In genomic region chr12:22282283-22282682, GRCh38 we compare ENCODE assay signal across 12 cellular contexts. TPM values are rescaled to one million over a fixed set of nuclear protein-coding genes. Genes with fewer than 3 reads are reported as not detected.
A peak's percentile ranks its signal among the peaks of the same experiment; 100 is the strongest.
DNase-seq lines count a peak whose midpoint lies in the region; ATAC-seq and TF ChIP-seq lines count a peak whose summit lies in the region.
"Had no signal": no experiment of that assay in that cellular context is flagged by ENCODE, and none has a peak within 500 bp of the region (broad histone marks: within the 10 kb centered on the region; RNA-seq: fewer than 3 reads in every experiment).

No MANE protein-coding gene starts in this region.

- ATAC-seq in GM18511 (IDR thresholded peaks at IDR 0.05; ENCODE audit: unreplicated experiment), result no peak

- H3K36me3 ChIP-seq in tibial artery, result no peaks in the 10 kb centered on the region
- H3K36me3 ChIP-seq: cardiac muscle cell had no signal

- H3K4me3 ChIP-seq in coronary artery, result peak overlapping the region; percentile 33
- peak overlapping the region; percentile 23 to 35 for H3K4me3 ChIP-seq in tibial artery
- H3K4me3 ChIP-seq: cardiac muscle cell had no signal

- H3K27ac ChIP-seq in coronary artery (peak overlapping the region; percentile 55 to 78), layer of hippocampus (ENCODE audit: low read depth, low read length) (peak overlapping the region; percentile 32), tibial artery (peak overlapping the region; percentile 66 to 86)
- H3K27ac ChIP-seq: cardiac muscle cell had no signal

- H3K4me1 ChIP-seq in tibial artery, result peaks cover 0 to 24% (median 11%) of the 10 kb centered on the region in 4 donors

- H3K27me3 ChIP-seq in layer of hippocampus (ENCODE audit: control insufficient read depth, insufficient read depth, low read length), result no peaks in the 10 kb centered on the region
- no peaks in the 10 kb centered on the region for H3K27me3 ChIP-seq in tibial artery
- H3K27me3 ChIP-seq: cardiac muscle cell had no signal

- no peaks in the 10 kb centered on the region for H3K9me3 ChIP-seq in tibial artery

- TF ChIP-seq CTCF in coronary artery (IDR thresholded peaks at IDR 0.05), result no peak
- TF ChIP-seq CTCF in tibial artery (IDR thresholded peaks at IDR 0.05), result no peak
- no peak for TF ChIP-seq CTCF in GM20000 (IDR thresholded peaks at IDR 0.05; ENCODE audit: extremely low read depth, missing control alignments)

- intact Hi-C loops in tibial artery (cut with DNase I; ENCODE audit: low total_unique reads), result loop anchor here (2.0 kb wide), 1 partner anchor 53 kb away; the partner anchor contains the start of gene ST8SIA1

- peak; percentile 77 for DNase-seq in LHCN-M2 (ENCODE audit: low read depth)
- no peak for DNase-seq in coronary artery (ENCODE audit: low spot score)
- DNase-seq in tibial artery, result no peak
- no peak for DNase-seq in HPDE6-E6E7 (ENCODE audit: extremely low spot score)
- DNase-seq in dedifferentiated amniotic fluid mesenchymal stem cell (ENCODE audit: extremely low spot score), result no peak
- no peak for DNase-seq in GM20000 (ENCODE audit: low spot score)
- DNase-seq: activated CD4-positive, alpha-beta T cell treated with anti-CD3 and anti-CD28 coated beads for 48 hours; NK-92 treated with Interleukin-12 subunit alpha and Interleukin-12 subunit beta, amount 100 ng/mL, for 24 hours; stimulated activated CD4-positive, alpha-beta T cell treated with anti-CD3 and anti-CD28 coated beads, Interleukin-2, amount 100 ng/mL, for 48 hours had no signal

RNA-seq across cellular contexts. Expression of gene ST8SIA1, which starts 52.2 kb away (rescaled TPM):
- total RNA-seq in LHCN-M2 (2014; rRNA removed), result under 0.01 and 0.86 TPM in 2 replicates
- polyA plus RNA-seq in LHCN-M2 (2012), result 0.45 TPM
